In genomic region chr2:27238976-27239375, GRCh38 we compare ENCODE assay signal across 9 cellular contexts. TPM values are rescaled to one million over a fixed set of nuclear protein-coding genes. Genes with fewer than 3 reads are reported as not detected.
"Had no signal": no experiment of that assay in that cellular context is flagged by ENCODE, and none has a peak within 500 bp of the region (broad histone marks: within the 10 kb centered on the region; RNA-seq: fewer than 3 reads in every experiment).

No MANE protein-coding gene starts in this region.

- H3K27ac Mint-ChIP-seq: H9, HFFc6 had no signal

- H3K4me1 Mint-ChIP-seq: H9 had no signal

- H3K9me3 Mint-ChIP-seq: H9, HFFc6 had no signal

- H3K4me3 ChIP-seq: GM23248, K562 had no signal

- H3K27ac ChIP-seq: GM23248 had no signal

- ATAC-seq: K562 had no signal

- H3K4me3 Mint-ChIP-seq: H9, HFFc6 had no signal

- DNase-seq: GM23248, GOT3, H9, HCEC 1CT, HFFc6, IMR-90, KG1 had no signal

RNA-seq across cellular contexts. Expression of gene SLC30A3, which starts 23.9 kb away (rescaled TPM):
- total RNA-seq: GM23248, HFFc6, HT-29, IMR-90 had no signal

RNA-seq across cellular contexts. Expression of gene DNAJC5G, which starts 36.3 kb away (rescaled TPM):
- total RNA-seq: GM23248, HFFc6, HT-29, IMR-90, K562 had no signal
